Comparison of ENCODE assay signal across 32 cellular contexts in genomic region chr10:116561026-116561425, GRCh38. TPM values are rescaled to one million over a fixed set of nuclear protein-coding genes. Genes with fewer than 3 reads are reported as not detected.
"Had no signal": no experiment of that assay in that cellular context is flagged by ENCODE, and none has a peak within 500 bp of the region (broad histone marks: within the 10 kb centered on the region; RNA-seq: fewer than 3 reads in every experiment).

No MANE protein-coding gene starts in this region.

- FAIRE-seq: astrocyte, TTC549 had no signal

- H3K27ac ChIP-seq: adrenal gland, VCaP had no signal

- ATAC-seq: activated CD8-positive, alpha-beta memory T cell treated with anti-CD3 and anti-CD28 coated beads, Interleukin-2, amount 10 ng/mL, durations not matched to agents 7 days and 5 days; activated CD8-positive, alpha-beta T cell treated with anti-CD3 and anti-CD28 coated beads, Interleukin-2, amount 10 ng/mL, durations not matched to agents 7 days and 5 days; activated naive CD4-positive, alpha-beta T cell treated with anti-CD3 and anti-CD28 coated beads, Interleukin-2, amount 50 U/mL, for 72 hours had no signal

- H3K27me3 ChIP-seq: adrenal gland had no signal

- H3K4me1 ChIP-seq: adrenal gland had no signal

- H3K4me3 ChIP-seq: adrenal gland had no signal

- H3K36me3 ChIP-seq: adrenal gland had no signal

- DNase-seq: activated B cell treated with CpG ODN at 0.5 μM for 24 hours; activated CD4-positive, alpha-beta memory T cell treated with anti-CD3 and anti-CD28 coated beads, Interleukin-2, amount 10 ng/mL, durations not matched to agents 7 days and 5 days; activated CD4-positive, alpha-beta T cell treated with anti-CD3 and anti-CD28 coated beads for 4 hours; activated CD4-positive, alpha-beta T cell treated with anti-CD3 and anti-CD28 coated beads, Interleukin-2, amount 10 ng/mL, durations not matched to agents 24 days and 14 days; activated CD4-positive, alpha-beta T cell treated with anti-CD3 and anti-CD28 coated beads, Interleukin-2, amount 50 U/mL, for 1 hour; activated CD4-positive, alpha-beta T cell treated with anti-CD3 and anti-CD28 coated beads, Interleukin-2, amount 50 U/mL, for 4 hours; activated CD4-positive, CD25-positive, alpha-beta regulatory T cell treated with anti-CD3 and anti-CD28 coated beads, Interleukin-2, amount 50 U/mL, for 72 hours; activated CD8-positive, alpha-beta memory T cell treated with anti-CD3 and anti-CD28 coated beads for 24 hours; activated CD8-positive, alpha-beta memory T cell treated with anti-CD3 and anti-CD28 coated beads, Interleukin-2, amount 10 ng/mL, durations not matched to agents 7 days and 5 days; activated CD8-positive, alpha-beta memory T cell treated with anti-CD3 and anti-CD28 coated beads, Interleukin-2, amount 50 U/mL, for 48 hours; activated CD8-positive, alpha-beta T cell treated with anti-CD3 and anti-CD28 coated beads, Interleukin-2, amount 10 ng/mL, durations not matched to agents 7 days and 5 days; activated effector memory CD4-positive, alpha-beta T cell treated with anti-CD3 and anti-CD28 coated beads, Interleukin-2, amount 50 U/mL, for 16 hours; activated gamma-delta T cell treated with Interleukin-2 at 50 U/mL for 16 hours; activated naive CD4-positive, alpha-beta T cell; activated naive CD4-positive, alpha-beta T cell treated with anti-CD3 and anti-CD28 coated beads for 36 hours; activated naive CD4-positive, alpha-beta T cell treated with anti-CD3 and anti-CD28 coated beads, Interleukin-2, amount 50 U/mL, for 16 hours; activated naive CD8-positive, alpha-beta T cell treated with anti-CD3 and anti-CD28 coated beads for 36 hours; activated T-cell treated with anti-CD3 and anti-CD28 coated beads, Interleukin-2, amount 50 U/mL, for 24 hours; activated T-cell treated with anti-CD3 and anti-CD28 coated beads, Interleukin-2, amount 50 U/mL, for 48 hours; adrenal gland; amniotic stem cell; aorta; central memory CD4-positive, alpha-beta T cell; T-helper 1 cell; T-helper 2 cell; T-helper 9 cell had no signal

RNA-seq across cellular contexts. Expression of gene PNLIP, which starts 15.3 kb away (rescaled TPM):
- total RNA-seq: activated B cell treated with CpG ODN at 0.5 μM for 24 hours; activated CD4-positive, alpha-beta memory T cell treated with anti-CD3 and anti-CD28 coated beads, Interleukin-2, amount 10 ng/mL, durations not matched to agents 7 days and 5 days; activated CD4-positive, alpha-beta T cell treated with anti-CD3 and anti-CD28 coated beads, Interleukin-2, amount 10 ng/mL, durations not matched to agents 24 days and 14 days; activated CD8-positive, alpha-beta memory T cell treated with anti-CD3 and anti-CD28 coated beads, Interleukin-2, amount 10 ng/mL, durations not matched to agents 7 days and 5 days; activated CD8-positive, alpha-beta T cell treated with anti-CD3 and anti-CD28 coated beads, Interleukin-2, amount 10 ng/mL, durations not matched to agents 7 days and 5 days; activated naive CD4-positive, alpha-beta T cell treated with anti-CD3 and anti-CD28 coated beads for 36 hours; activated naive CD4-positive, alpha-beta T cell treated with anti-CD3 and anti-CD28 coated beads, Interleukin-2, amount 50 U/mL, for 72 hours; activated naive CD8-positive, alpha-beta T cell treated with anti-CD3 and anti-CD28 coated beads for 36 hours; astrocyte; cardiac septum; cerebellum had no signal

RNA-seq across cellular contexts. Expression of gene PNLIPRP1, which starts 29.7 kb away (rescaled TPM):
- total RNA-seq: activated B cell treated with CpG ODN at 0.5 μM for 24 hours; activated CD4-positive, alpha-beta memory T cell treated with anti-CD3 and anti-CD28 coated beads, Interleukin-2, amount 10 ng/mL, durations not matched to agents 7 days and 5 days; activated CD4-positive, alpha-beta T cell treated with anti-CD3 and anti-CD28 coated beads, Interleukin-2, amount 10 ng/mL, durations not matched to agents 24 days and 14 days; activated CD8-positive, alpha-beta memory T cell treated with anti-CD3 and anti-CD28 coated beads, Interleukin-2, amount 10 ng/mL, durations not matched to agents 7 days and 5 days; activated CD8-positive, alpha-beta T cell treated with anti-CD3 and anti-CD28 coated beads, Interleukin-2, amount 10 ng/mL, durations not matched to agents 7 days and 5 days; activated naive CD4-positive, alpha-beta T cell treated with anti-CD3 and anti-CD28 coated beads for 36 hours; activated naive CD4-positive, alpha-beta T cell treated with anti-CD3 and anti-CD28 coated beads, Interleukin-2, amount 50 U/mL, for 72 hours; activated naive CD8-positive, alpha-beta T cell treated with anti-CD3 and anti-CD28 coated beads for 36 hours; astrocyte; cardiac septum; cerebellum had no signal

RNA-seq across cellular contexts. Expression of gene PNLIPRP2, which starts 59.7 kb away (rescaled TPM):
- total RNA-seq: activated B cell treated with CpG ODN at 0.5 μM for 24 hours; activated CD4-positive, alpha-beta memory T cell treated with anti-CD3 and anti-CD28 coated beads, Interleukin-2, amount 10 ng/mL, durations not matched to agents 7 days and 5 days; activated CD4-positive, alpha-beta T cell treated with anti-CD3 and anti-CD28 coated beads, Interleukin-2, amount 10 ng/mL, durations not matched to agents 24 days and 14 days; activated CD8-positive, alpha-beta memory T cell treated with anti-CD3 and anti-CD28 coated beads, Interleukin-2, amount 10 ng/mL, durations not matched to agents 7 days and 5 days; activated CD8-positive, alpha-beta T cell treated with anti-CD3 and anti-CD28 coated beads, Interleukin-2, amount 10 ng/mL, durations not matched to agents 7 days and 5 days; activated naive CD4-positive, alpha-beta T cell treated with anti-CD3 and anti-CD28 coated beads for 36 hours; activated naive CD4-positive, alpha-beta T cell treated with anti-CD3 and anti-CD28 coated beads, Interleukin-2, amount 50 U/mL, for 72 hours; activated naive CD8-positive, alpha-beta T cell treated with anti-CD3 and anti-CD28 coated beads for 36 hours; astrocyte; cardiac septum; cerebellum had no signal
